13 cellular contexts compared by ENCODE assay signal in the genomic region with DNA sequence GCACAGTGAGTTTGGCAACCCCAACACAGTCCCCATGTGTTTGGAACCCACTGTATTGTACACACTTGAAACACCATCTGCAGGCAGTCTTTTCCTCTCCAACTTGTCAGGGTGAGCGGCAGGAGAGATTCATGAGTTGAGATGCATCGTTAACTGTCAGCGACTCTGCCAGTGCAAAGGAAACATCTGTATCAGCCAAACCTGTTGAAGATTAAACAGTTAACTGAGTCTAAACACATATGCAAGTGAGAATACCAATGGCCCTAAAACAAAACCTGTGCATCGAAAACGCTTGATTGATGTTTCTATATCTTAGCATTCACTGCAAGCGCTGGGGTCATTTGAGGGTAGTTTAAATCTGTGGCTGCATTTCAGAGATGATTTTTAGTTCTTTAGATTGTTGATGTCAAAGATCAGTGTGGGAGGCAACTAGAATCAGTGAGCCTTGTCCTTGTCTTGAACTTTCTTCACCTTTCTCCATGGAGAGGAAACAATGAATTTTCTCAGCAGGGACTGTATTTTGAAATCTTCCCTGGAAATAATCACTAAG. TPM values are rescaled to one million over a fixed set of nuclear protein-coding genes. Genes with fewer than 3 reads are reported as not detected.
DNase-seq lines count a peak whose midpoint lies in the region; ATAC-seq, FAIRE-seq and TF ChIP-seq lines count a peak whose summit lies in the region.
"Had no signal": no experiment of that assay in that cellular context is flagged by ENCODE, and none has a peak within 500 bp of the region (broad histone marks: within the 10 kb centered on the region; RNA-seq: fewer than 3 reads in every experiment).

No MANE protein-coding gene starts in this region.

- H3K9ac ChIP-seq in endothelial cell of umbilical vein (replicated peaks; ENCODE audit: extremely low read depth, insufficient read depth, low read length) = no peak overlapping the region

- H3K4me1 ChIP-seq in endothelial cell of umbilical vein (ENCODE audit: control insufficient read depth, extremely low read depth, insufficient read depth, low read length) = peaks cover 11% of the 10 kb centered on the region
- H3K4me1 ChIP-seq: Caco-2 had no signal

- H3K79me2 ChIP-seq in endothelial cell of umbilical vein (ENCODE audit: control insufficient read depth, insufficient read depth, low read length) = no peaks in the 10 kb centered on the region

- no peaks in the 10 kb centered on the region for H3K9me1 ChIP-seq in endothelial cell of umbilical vein (replicated peaks; ENCODE audit: control insufficient read depth, extremely low read depth, insufficient read depth, low read length)

- H3K4me2 ChIP-seq in endothelial cell of umbilical vein (ENCODE audit: insufficient read depth, low read length) = no peak overlapping the region

- no peaks in the 10 kb centered on the region for H4K20me1 ChIP-seq in endothelial cell of umbilical vein (replicated peaks; ENCODE audit: control insufficient read depth, extremely low read depth, insufficient read depth, low read length)

- H3K27me3 ChIP-seq in endothelial cell of umbilical vein (ENCODE audit: control insufficient read depth in 2 of 2, insufficient read depth in 2 of 2, low read length in 2 of 2) = no peaks in the 10 kb centered on the region
- H3K27me3 ChIP-seq: heart right ventricle had no signal

- no peak for TF ChIP-seq POLR2A in GM12892 (IDR thresholded peaks at IDR 0.05; ENCODE audit: low read depth, low read length)
- TF ChIP-seq POLR2A in endothelial cell of umbilical vein (IDR thresholded peaks at IDR 0.05; ENCODE audit: low read depth, low read length) = no peak

- FAIRE-seq in GM12892 (lab: Jason Lieb, UNC) (peak; percentile 27), endothelial cell of umbilical vein (lab: Jason Lieb, UNC) (peak; percentile 47), urothelium cell line (lab: Jason Lieb, UNC) (no peak)

- intact Hi-C loops in endothelial cell of umbilical vein (cut with micrococcal nuclease) = loop anchor here (2.0 to 10.0 kb wide), 2 partner anchors 67 to 261 kb away; no protein-coding TSS in a partner anchor

- no TSS peak for BruUV-seq in endothelial cell of umbilical vein (replicated peaks; lab: Mats Ljungman, UMichigan)

- no peak overlapping the region for H3K27ac ChIP-seq in endothelial cell of umbilical vein (ENCODE audit: insufficient read depth, low read depth, low read length)
- H3K27ac ChIP-seq: heart right ventricle, VCaP had no signal

- ATAC-seq in GM21526 (IDR thresholded peaks at IDR 0.05; ENCODE audit: low FRiP score, unreplicated experiment) = peak; percentile 56
- ATAC-seq in HG03432 (IDR thresholded peaks at IDR 0.05; ENCODE audit: unreplicated experiment) = peak; percentile 75
- ATAC-seq: heart right ventricle, Panc1 had no signal

- no peaks in the 10 kb centered on the region for H3K36me3 ChIP-seq in endothelial cell of umbilical vein (ENCODE audit: control insufficient read depth in 2 of 2, extremely low read depth in 1 of 2, insufficient read depth in 2 of 2, low read length in 2 of 2)
- H3K36me3 ChIP-seq: heart right ventricle had no signal

- DNase-seq in GM12892 (ENCODE audit: insufficient read length) = no peak
- no peak for DNase-seq in endothelial cell of umbilical vein (ENCODE audit: low read depth, low spot score)
- DNase-seq in urothelium cell line (ENCODE audit: low spot score) = no peak
- DNase-seq in NCI-H526 (lab: John Stamatoyannopoulos, UW) = no peak
- DNase-seq in A172 (ENCODE audit: low spot score) = no peak
- DNase-seq in RKO (ENCODE audit: low spot score) = no peak
- DNase-seq: Caco-2, dermis blood vessel endothelial cell, heart right ventricle had no signal

- no peak overlapping the region for H3K4me3 ChIP-seq in endothelial cell of umbilical vein (replicated peaks in 1 of 3; ENCODE audit: insufficient read depth in 1 of 3, low read depth in 1 of 3, low read length in 3 of 3)
- H3K4me3 ChIP-seq: heart right ventricle had no signal

- dilution Hi-C loops in endothelial cell of umbilical vein (cut with MboI; ENCODE audit: extremely low pct_ligation_motif_present, low sequenced_read_pairs) = no loop called here

- no peaks in the 10 kb centered on the region for H3K9me3 ChIP-seq in endothelial cell of umbilical vein (replicated peaks; ENCODE audit: control insufficient read depth, insufficient read depth, low read length)
- H3K9me3 ChIP-seq: Caco-2, heart right ventricle had no signal

- CTCF ChIA-PET in endothelial cell of umbilical vein (lab: Charles Lee) = no interaction called here

- POLR2A ChIA-PET in endothelial cell of umbilical vein (lab: Charles Lee) = no interaction called here

- H2AFZ ChIP-seq in endothelial cell of umbilical vein (ENCODE audit: low read depth, low read length) = no peak overlapping the region

- no peak for TF ChIP-seq CTCF in endothelial cell of umbilical vein (IDR thresholded peaks at IDR 0.05; ENCODE audit: extremely low read depth in 1 of 2, insufficient read depth in 1 of 2, low read depth in 1 of 2, low read length in 2 of 2)

TF ChIP-seq in endothelial cell of umbilical vein, 7 proteins besides CTCF, POLR2A, EP300 and RAD21:
- TF ChIP-seq POLR2AphosphoS5 (IDR thresholded peaks at IDR 0.05; ENCODE audit: insufficient read depth, low read depth, low read length) (no peak), JUN (IDR thresholded peaks at IDR 0.05; ENCODE audit: borderline replicate concordance, insufficient read depth, insufficient read length, low read depth) (no peak), MYC (IDR thresholded peaks at IDR 0.05; ENCODE audit: low read depth, low read length) (no peak), MAX (IDR thresholded peaks at IDR 0.05; ENCODE audit: insufficient read depth, insufficient read length) (no peak), FOS (IDR thresholded peaks at IDR 0.05; ENCODE audit: borderline replicate concordance, insufficient read depth, low read length) (no peak), EZH2 (IDR thresholded peaks at IDR 0.05; ENCODE audit: borderline replicate concordance, low read depth, low read length, severe bottlenecking) (no peak), GATA2 (IDR thresholded peaks at IDR 0.05; ENCODE audit: insufficient read depth, insufficient read length, low read depth, low read length) (no peak)
TF ChIP-seq in endothelial cell of umbilical vein: peak in this region for 0.

RNA-seq across cellular contexts. Expression of gene PAM, which starts 41.3 kb away (rescaled TPM):
- polyA plus RNA-seq in GM12892 (2012; ENCODE audit: missing spikeins) = 39.0 TPM
- 165 and 176 TPM in 2 replicates for total RNA-seq in endothelial cell of umbilical vein
- polyA plus RNA-seq in endothelial cell of umbilical vein = 118 and 133 TPM in 2 replicates
- polyA plus RNA-seq in endothelial cell of umbilical vein (2011; cell fraction: cytosol; rRNA removed) = 106 and 121 TPM in 2 replicates
- 121 and 131 TPM in 2 replicates for polyA plus RNA-seq in endothelial cell of umbilical vein (2011; cell fraction: nucleus; rRNA removed)
- polyA plus RNA-seq in endothelial cell of umbilical vein (2012) = 152 and 163 TPM in 2 replicates
- 193 and 283 TPM in 2 replicates for polyA minus RNA-seq in endothelial cell of umbilical vein
- 22.8 TPM for polyA minus RNA-seq in endothelial cell of umbilical vein (2011; cell fraction: cytosol; rRNA and poly(A)+ RNA removed)
- polyA minus RNA-seq in endothelial cell of umbilical vein (2011; cell fraction: nucleus; rRNA and poly(A)+ RNA removed) = 192 and 200 TPM in 2 replicates
- 190 and 218 TPM in 2 replicates for total RNA-seq in A172 (2014; rRNA removed; shearing (Covaris generic))
